Comparison of ENCODE assay signal across 10 cellular contexts in the genomic region with DNA sequence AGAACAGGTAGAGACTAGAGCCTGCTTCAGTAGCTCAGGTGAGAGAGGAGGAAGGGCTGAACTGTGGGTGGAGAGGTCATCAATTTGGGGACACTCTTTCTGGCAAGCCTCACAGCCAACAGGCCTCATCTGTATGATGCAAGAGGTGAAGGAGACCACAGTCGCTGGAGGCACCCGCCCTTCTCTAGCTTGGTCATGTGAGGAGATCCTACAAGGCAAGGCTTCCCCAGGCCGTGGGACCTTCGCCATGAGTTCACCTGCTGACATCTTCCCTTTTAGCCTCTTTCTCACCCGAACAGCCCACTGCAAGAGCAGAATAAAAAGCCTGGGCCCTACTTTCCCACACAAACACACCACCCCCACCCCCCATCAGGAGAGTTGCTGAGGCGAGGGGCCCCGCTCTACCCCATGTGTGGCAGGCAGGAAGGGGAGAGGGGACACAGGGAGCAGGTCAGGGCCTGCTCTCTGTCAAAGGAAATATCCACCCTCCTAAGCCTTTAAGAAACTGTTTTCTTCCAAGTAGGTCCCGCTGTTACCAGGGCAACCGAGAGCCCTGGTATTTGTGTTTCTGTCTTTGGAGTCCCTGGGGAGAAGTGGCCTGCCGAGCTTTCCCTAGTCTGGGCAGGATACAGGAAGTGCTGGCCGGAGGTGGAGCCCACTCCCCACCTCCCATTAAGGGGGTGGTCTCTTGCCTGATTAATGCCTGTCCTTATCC. TPM values are rescaled to one million over a fixed set of nuclear protein-coding genes. Genes with fewer than 3 reads are reported as not detected.
DNase-seq lines count a peak whose midpoint lies in the region; ATAC-seq and TF ChIP-seq lines count a peak whose summit lies in the region.
"Had no signal": no experiment of that assay in that cellular context is flagged by ENCODE, and none has a peak within 500 bp of the region (broad histone marks: within the 10 kb centered on the region; RNA-seq: fewer than 3 reads in every experiment).

No MANE protein-coding gene starts in this region.

- POLR2A ChIA-PET in T-cell (lab: Charles Lee), result no interaction called here

- DNase-seq in D341Med (ENCODE audit: low spot score), result peak; percentile 49
- DNase-seq in T-cell, result no peak
- peak; percentile 43 to 77 for DNase-seq in heart right ventricle
- DNase-seq in LoVo (ENCODE audit: low spot score), result no peak
- DNase-seq in activated CD8-positive, alpha-beta memory T cell treated with anti-CD3 and anti-CD28 coated beads, Interleukin-2, amount 10 ng/mL, durations not matched to agents 7 days and 5 days, result no peak
- DNase-seq in GOT3 (lab: John Stamatoyannopoulos, UW), result no peak
- DNase-seq: testis had no signal

- WGBS in heart right ventricle, 2 donors, result 49 to 65% methylated on average over 7 to 11 of the region's 11 CpGs

- H3K9ac ChIP-seq in rectal smooth muscle tissue (ENCODE audit: low read length), result no peak overlapping the region

- H3K36me3 Mint-ChIP-seq in T-cell, result peaks cover 3% of the 10 kb centered on the region
- H3K36me3 Mint-ChIP-seq in activated CD8-positive, alpha-beta memory T cell treated with anti-CD3 and anti-CD28 coated beads, Interleukin-2, amount 10 ng/mL, durations not matched to agents 7 days and 5 days, result peaks cover 2% of the 10 kb centered on the region

- no peaks in the 10 kb centered on the region for H3K9me3 Mint-ChIP-seq in T-cell
- H3K9me3 Mint-ChIP-seq in activated CD8-positive, alpha-beta memory T cell treated with anti-CD3 and anti-CD28 coated beads, Interleukin-2, amount 10 ng/mL, durations not matched to agents 7 days and 5 days (ENCODE audit: low read depth), result no peaks in the 10 kb centered on the region

- H3K27me3 ChIP-seq in heart right ventricle (peaks cover 0 to 38% (median 0%) of the 10 kb centered on the region in 7 donors), rectal smooth muscle tissue (ENCODE audit: control insufficient read depth, insufficient read depth, low read length) (peaks cover 8% of the 10 kb centered on the region)
- H3K27me3 ChIP-seq: testis had no signal

- peak overlapping the region; percentile 56 to 90 for H3K27ac Mint-ChIP-seq in T-cell
- no peak overlapping the region for H3K27ac Mint-ChIP-seq in activated CD8-positive, alpha-beta memory T cell treated with anti-CD3 and anti-CD28 coated beads, Interleukin-2, amount 10 ng/mL, durations not matched to agents 7 days and 5 days

- no peak overlapping the region for H3K4me3 Mint-ChIP-seq in T-cell
- H3K4me3 Mint-ChIP-seq in activated CD8-positive, alpha-beta memory T cell treated with anti-CD3 and anti-CD28 coated beads, Interleukin-2, amount 10 ng/mL, durations not matched to agents 7 days and 5 days, result no peak overlapping the region

- peaks cover 2 to 31% of the 10 kb centered on the region in 2 donors for H3K27me3 Mint-ChIP-seq in T-cell
- peaks cover 38% of the 10 kb centered on the region for H3K27me3 Mint-ChIP-seq in activated CD8-positive, alpha-beta memory T cell treated with anti-CD3 and anti-CD28 coated beads, Interleukin-2, amount 10 ng/mL, durations not matched to agents 7 days and 5 days

- H3K9me3 ChIP-seq in heart right ventricle, result no peaks in the 10 kb centered on the region
- H3K9me3 ChIP-seq: testis had no signal

- H3K27ac ChIP-seq in heart right ventricle, result peak overlapping the region; percentile 16 to 87 (median 62)
- peak overlapping the region; percentile 50 for H3K27ac ChIP-seq in rectal smooth muscle tissue (ENCODE audit: low read depth, low read length)
- H3K27ac ChIP-seq: testis had no signal

- CTCF ChIA-PET in T-cell (lab: Charles Lee), result no interaction called here
- CTCF ChIA-PET in activated CD8-positive, alpha-beta memory T cell treated with anti-CD3 and anti-CD28 coated beads, Interleukin-2, amount 10 ng/mL, durations not matched to agents 7 days and 5 days (lab: Charles Lee), result interaction anchor here (1.2 to 6.0 kb wide), 5 partner anchors 24 to 126 kb away, joined by 3 to 113 read pairs (median 4); no protein-coding TSS in a partner anchor

- H3K4me3 ChIP-seq in heart right ventricle (no peak overlapping the region), rectal smooth muscle tissue (ENCODE audit: low read length) (no peak overlapping the region)
- H3K4me3 ChIP-seq: testis had no signal

- intact Hi-C loops in heart right ventricle (cut with DNase I), result loop anchor here in 4 of 10 donors (2.0 to 10.0 kb wide), 5 partner anchors 41 to 209 kb away; a partner anchor contains a TSS

- H3K4me1 ChIP-seq in heart right ventricle (peaks cover 5 to 80% (median 58%) of the 10 kb centered on the region in 9 donors), rectal smooth muscle tissue (ENCODE audit: control insufficient read depth, insufficient read depth, low read length) (peaks cover 20% of the 10 kb centered on the region)

- H3K36me3 ChIP-seq in heart right ventricle, result no peaks in the 10 kb centered on the region
- H3K36me3 ChIP-seq in rectal smooth muscle tissue (ENCODE audit: control insufficient read depth, insufficient read depth, low read length), result no peaks in the 10 kb centered on the region

- TF ChIP-seq CTCF in heart right ventricle (IDR thresholded peaks at IDR 0.05), result no peak

- H3K4me1 Mint-ChIP-seq in T-cell, result peaks cover 18 to 71% (median 61%) of the 10 kb centered on the region in 3 donors
- peaks cover 52% of the 10 kb centered on the region for H3K4me1 Mint-ChIP-seq in activated CD8-positive, alpha-beta memory T cell treated with anti-CD3 and anti-CD28 coated beads, Interleukin-2, amount 10 ng/mL, durations not matched to agents 7 days and 5 days

- ATAC-seq in T-cell (replicated peaks in 1 of 4) (no peak), heart right ventricle (peak in 7 of 8 donors; percentile 33 to 68 (median 52)), GM18867 (IDR thresholded peaks at IDR 0.05; ENCODE audit: unreplicated experiment) (no peak)
- ATAC-seq in activated CD8-positive, alpha-beta memory T cell treated with anti-CD3 and anti-CD28 coated beads, Interleukin-2, amount 10 ng/mL, durations not matched to agents 7 days and 5 days, result no peak
- ATAC-seq: Panc1 had no signal

RNA-seq across cellular contexts. Expression of a gene that starts 8.1 kb away (rescaled TPM):
- total RNA-seq in T-cell (1 to 10 TPM in 4 of 5 donors, under 1 TPM in 1; 0.98 to 8.7 (median 3.4) TPM), heart right ventricle (1 to 10 TPM; 1.6 to 5.4 (median 2.9) TPM)
- polyA plus RNA-seq in heart right ventricle, result 1 to 10 TPM; 1.1 to 1.8 TPM
- under 1 TPM; 0.14 to 0.20 TPM for total RNA-seq in activated CD8-positive, alpha-beta memory T cell treated with anti-CD3 and anti-CD28 coated beads, Interleukin-2, amount 10 ng/mL, durations not matched to agents 7 days and 5 days

RNA-seq across cellular contexts. Expression of a gene that starts 57.9 kb away (rescaled TPM):
- total RNA-seq in T-cell (1 to 10 TPM; 4.1 to 9.8 (median 7.1) TPM), heart right ventricle (10 to 100 TPM in 6 of 10 donors, 1 to 10 TPM in 4; 6.9 to 15.6 (median 10.5) TPM)
- polyA plus RNA-seq in heart right ventricle, result 10 to 100 TPM; 17.7 to 52.8 TPM
- total RNA-seq in activated CD8-positive, alpha-beta memory T cell treated with anti-CD3 and anti-CD28 coated beads, Interleukin-2, amount 10 ng/mL, durations not matched to agents 7 days and 5 days, result 10 to 100 TPM in 1 of 2 experiments, 1 to 10 TPM in 1; 8.4 to 11.0 TPM

Comparison
In these comparisons a context has a peak if more than half of its experiments do, and no peak if none do; other contexts are left out.
1. DNase-seq: peak in D341Med (single experiment) and heart right ventricle (2 of 2); none in T-cell (0 of 34), LoVo (single experiment), activated CD8-positive, alpha-beta memory T cell treated with anti-CD3 and anti-CD28 coated beads, Interleukin-2, amount 10 ng/mL, durations not matched to agents 7 days and 5 days (single experiment) and GOT3 (single experiment).
2. ATAC-seq: peak in heart right ventricle (7 of 8); none in T-cell (0 of 4), GM18867 (single experiment) and activated CD8-positive, alpha-beta memory T cell treated with anti-CD3 and anti-CD28 coated beads, Interleukin-2, amount 10 ng/mL, durations not matched to agents 7 days and 5 days (single experiment).